31 cellular contexts compared by ENCODE assay signal in the genomic region with DNA sequence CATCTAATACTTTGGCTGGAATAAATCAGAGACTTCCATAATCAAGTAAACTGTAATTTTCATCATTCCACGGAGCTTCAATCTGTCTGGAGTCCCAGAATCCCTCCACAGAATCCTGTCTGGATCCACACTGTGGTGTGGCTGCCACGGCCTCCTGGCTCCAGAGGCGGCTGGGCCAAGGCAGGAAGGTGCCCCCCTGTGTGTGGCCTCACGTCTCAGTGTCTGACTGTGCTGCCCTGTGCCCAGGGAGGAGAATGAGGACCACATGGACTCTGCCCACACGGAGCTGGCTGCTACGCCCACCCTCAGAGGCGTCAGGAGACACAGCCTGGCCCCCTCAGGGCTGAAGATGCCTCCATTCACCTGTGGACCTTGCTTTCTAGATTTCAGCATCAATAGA. TPM values are rescaled to one million over a fixed set of nuclear protein-coding genes. Genes with fewer than 3 reads are reported as not detected.
"Had no signal": no experiment of that assay in that cellular context is flagged by ENCODE, and none has a peak within 500 bp of the region (broad histone marks: within the 10 kb centered on the region; RNA-seq: fewer than 3 reads in every experiment).

No MANE protein-coding gene starts in this region.

- H3K36me3 ChIP-seq: ascending aorta, cardiac muscle cell had no signal

- H3K27ac ChIP-seq: ascending aorta, cardiac muscle cell, WERI-Rb-1 had no signal

- ATAC-seq: activated CD4-positive, alpha-beta T cell treated with anti-CD3 and anti-CD28 coated beads for 36 hours; activated CD4-positive, CD25-positive, alpha-beta regulatory T cell treated with anti-CD3 and anti-CD28 coated beads, Interleukin-2, amount 50 U/mL, for 24 hours; activated CD8-positive, alpha-beta memory T cell treated with anti-CD3 and anti-CD28 coated beads, Interleukin-2, amount 10 ng/mL, durations not matched to agents 7 days and 5 days; activated CD8-positive, alpha-beta T cell treated with anti-CD3 and anti-CD28 coated beads, Interleukin-2, amount 10 ng/mL, durations not matched to agents 7 days and 5 days; activated naive CD8-positive, alpha-beta T cell treated with anti-CD3 and anti-CD28 coated beads, Interleukin-2, amount 50 U/mL, for 24 hours; WTC11 had no signal

- H3K4me1 ChIP-seq: ascending aorta had no signal

- DNase-seq: activated CD4-positive, alpha-beta memory T cell treated with anti-CD3 and anti-CD28 coated beads, Interleukin-2, amount 10 ng/mL, durations not matched to agents 7 days and 5 days; activated CD4-positive, alpha-beta T cell treated with anti-CD3 and anti-CD28 coated beads for 1 hour; activated CD4-positive, alpha-beta T cell treated with anti-CD3 and anti-CD28 coated beads for 36 hours; activated CD4-positive, alpha-beta T cell treated with anti-CD3 and anti-CD28 coated beads for 48 hours; activated CD4-positive, alpha-beta T cell treated with anti-CD3 and anti-CD28 coated beads, Interleukin-2, amount 10 ng/mL, durations not matched to agents 7 days and 5 days; activated CD4-positive, alpha-beta T cell treated with anti-CD3 and anti-CD28 coated beads, Interleukin-2, amount 50 U/mL, for 48 hours; activated CD4-positive, CD25-positive, alpha-beta regulatory T cell; activated CD8-positive, alpha-beta memory T cell treated with anti-CD3 and anti-CD28 coated beads for 24 hours; activated CD8-positive, alpha-beta memory T cell treated with anti-CD3 and anti-CD28 coated beads, Interleukin-2, amount 10 ng/mL, durations not matched to agents 7 days and 5 days; activated CD8-positive, alpha-beta memory T cell treated with anti-CD3 and anti-CD28 coated beads, Interleukin-2, amount 50 U/mL, for 48 hours; activated CD8-positive, alpha-beta T cell treated with anti-CD3 and anti-CD28 coated beads, Interleukin-2, amount 10 ng/mL, durations not matched to agents 7 days and 5 days; activated effector memory CD4-positive, alpha-beta T cell treated with Interleukin-2 at 50 U/mL for 16 hours; activated gamma-delta T cell; activated naive CD4-positive, alpha-beta T cell treated with anti-CD3 and anti-CD28 coated beads, Interleukin-2, amount 10 ng/mL, durations not matched to agents 7 days and 5 days; activated naive CD4-positive, alpha-beta T cell treated with Interleukin-2 at 50 U/mL for 16 hours; activated naive CD8-positive, alpha-beta T cell treated with anti-CD3 and anti-CD28 coated beads, Interleukin-2, amount 10 ng/mL, durations not matched to agents 7 days and 5 days; activated naive CD8-positive, alpha-beta T cell treated with anti-CD3 and anti-CD28 coated beads, Interleukin-2, amount 50 U/mL, for 24 hours; activated T-cell treated with anti-CD3 and anti-CD28 coated beads, Interleukin-2, amount 50 U/mL, for 24 hours; activated T-cell treated with anti-CD3 and anti-CD28 coated beads, Interleukin-2, amount 50 U/mL, for 48 hours; amygdala; anterior cingulate cortex; caudate nucleus; T-helper 1 cell; T-helper 2 cell; T-helper 9 cell; WERI-Rb-1 had no signal

- H3K27me3 ChIP-seq: ascending aorta, cardiac muscle cell had no signal

- H3K4me3 ChIP-seq: ascending aorta, cardiac muscle cell had no signal

RNA-seq across cellular contexts. Expression of gene ZNF135, which starts 12.2 kb away (rescaled TPM):
- total RNA-seq: activated CD4-positive, alpha-beta memory T cell treated with anti-CD3 and anti-CD28 coated beads, Interleukin-2, amount 10 ng/mL, durations not matched to agents 7 days and 5 days; activated T-helper 2 cell treated with anti-CD3 and anti-CD28 coated beads, Interferon-gamma antibody, Interleukin-2, Interleukin-4, amounts not matched to agents 10 μg/mL and 5 μg/mL and 100 μg/mL, durations not matched to agents 14 hours and 24 hours and 36 hours had no signal

RNA-seq across cellular contexts. Expression of gene ZSCAN1, which starts 13.0 kb away (rescaled TPM):
- total RNA-seq: activated CD4-positive, alpha-beta memory T cell treated with anti-CD3 and anti-CD28 coated beads, Interleukin-2, amount 10 ng/mL, durations not matched to agents 7 days and 5 days; activated CD4-positive, alpha-beta T cell treated with anti-CD3 and anti-CD28 coated beads for 36 hours; activated CD4-positive, alpha-beta T cell treated with anti-CD3 and anti-CD28 coated beads, Interleukin-2, amount 10 ng/mL, durations not matched to agents 7 days and 5 days; activated CD8-positive, alpha-beta memory T cell treated with anti-CD3 and anti-CD28 coated beads, Interleukin-2, amount 10 ng/mL, durations not matched to agents 7 days and 5 days; activated CD8-positive, alpha-beta T cell treated with anti-CD3 and anti-CD28 coated beads, Interleukin-2, amount 10 ng/mL, durations not matched to agents 7 days and 5 days; activated naive CD8-positive, alpha-beta T cell treated with anti-CD3 and anti-CD28 coated beads, Interleukin-2, amount 10 ng/mL, durations not matched to agents 7 days and 5 days; activated T-helper 2 cell treated with anti-CD3 and anti-CD28 coated beads, Interferon-gamma antibody, Interleukin-2, Interleukin-4, amounts not matched to agents 10 μg/mL and 5 μg/mL and 100 μg/mL, durations not matched to agents 14 hours and 24 hours and 36 hours; ascending aorta had no signal
